10 cellular contexts compared by ENCODE assay signal in genomic region chr2:43758738-43759137, GRCh38. TPM values are rescaled to one million over a fixed set of nuclear protein-coding genes. Genes with fewer than 3 reads are reported as not detected.
DNase-seq lines count a peak whose midpoint lies in the region; ATAC-seq and TF ChIP-seq lines count a peak whose summit lies in the region.
"Had no signal": no experiment of that assay in that cellular context is flagged by ENCODE, and none has a peak within 500 bp of the region (broad histone marks: within the 10 kb centered on the region; RNA-seq: fewer than 3 reads in every experiment).

No MANE protein-coding gene starts in this region.

- no peak overlapping the region for H3K27ac Mint-ChIP-seq in T-helper 17 cell
- H3K27ac Mint-ChIP-seq: naive thymus-derived CD4-positive, alpha-beta T cell had no signal

- H3K27ac ChIP-seq in SJCRH30 = peak overlapping the region; percentile 3; the same call in 1 of the 2 replicates
- H3K27ac ChIP-seq in psoas muscle = no peak overlapping the region

- H3K4me3 ChIP-seq in SJCRH30 (no peak overlapping the region), fibroblast of the aortic adventitia (ENCODE audit: low read depth, low read length) (no peak overlapping the region), psoas muscle (no peak overlapping the region)

- ATAC-seq in psoas muscle (peak in 1 of 4 donors; percentile 27), GM18502 (IDR thresholded peaks at IDR 0.05; ENCODE audit: poor library complexity, unreplicated experiment) (no peak), T-helper 17 cell (no peak)
- ATAC-seq: naive thymus-derived CD4-positive, alpha-beta T cell had no signal

- H3K4me3 Mint-ChIP-seq in T-helper 17 cell = no peak overlapping the region
- H3K4me3 Mint-ChIP-seq: naive thymus-derived CD4-positive, alpha-beta T cell had no signal

- no peaks in the 10 kb centered on the region for H3K4me1 Mint-ChIP-seq in T-helper 17 cell
- H3K4me1 Mint-ChIP-seq: naive thymus-derived CD4-positive, alpha-beta T cell had no signal

- intact Hi-C loops in psoas muscle (cut with DNase I) = no loop called here

- H3K27me3 ChIP-seq in SJCRH30 (no peaks in the 10 kb centered on the region), psoas muscle (ENCODE audit: insufficient read depth in 3 of 3, low read length in 2 of 3) (no peaks in the 10 kb centered on the region)

- H3K4me1 ChIP-seq in SJCRH30 = peaks cover 8% of the 10 kb centered on the region
- H3K4me1 ChIP-seq in psoas muscle = no peaks in the 10 kb centered on the region

- H3K36me3 Mint-ChIP-seq in T-helper 17 cell (ENCODE audit: low read depth) = no peaks in the 10 kb centered on the region
- H3K36me3 Mint-ChIP-seq: naive thymus-derived CD4-positive, alpha-beta T cell had no signal

- no peaks in the 10 kb centered on the region for H3K36me3 ChIP-seq in SJCRH30
- no peaks in the 10 kb centered on the region for H3K36me3 ChIP-seq in psoas muscle (ENCODE audit: insufficient read depth in 1 of 2, low read depth in 1 of 2)

- TF ChIP-seq CTCF in fibroblast of the aortic adventitia (IDR thresholded peaks at IDR 0.05; ENCODE audit: insufficient read depth, low read length) = no peak
- no peak for TF ChIP-seq CTCF in psoas muscle (IDR thresholded peaks at IDR 0.05)

- H3K27me3 Mint-ChIP-seq in T-helper 17 cell = peaks cover 7% of the 10 kb centered on the region
- H3K27me3 Mint-ChIP-seq: naive thymus-derived CD4-positive, alpha-beta T cell had no signal

- whole genome bisulfite sequencing in psoas muscle, 3 donors = 26 to 36% (median 29%) methylated on average over 3 of the region's 3 CpGs

- H3K9me3 ChIP-seq in SJCRH30 (replicated peaks) = no peaks in the 10 kb centered on the region
- H3K9me3 ChIP-seq in psoas muscle = no peaks in the 10 kb centered on the region
- H3K9me3 ChIP-seq in T-helper 17 cell (ENCODE audit: control insufficient read depth, low read length, poor library complexity, severe bottlenecking) = no peaks in the 10 kb centered on the region

- DNase-seq in Daoy (ENCODE audit: low read depth) (peak; percentile 69), SJCRH30 (no peak), fibroblast of the aortic adventitia (ENCODE audit: low read depth) (peak; percentile 71), psoas muscle (peak; percentile 44 to 72), T-helper 17 cell (no peak), DMS53 treated with DMSO at 0.1 percent for 48 hours (lab: John Stamatoyannopoulos, UW; ENCODE audit: unreplicated experiment) (no peak)
- no peak for DNase-seq in stimulated activated CD4-positive, alpha-beta T cell treated with anti-CD3 and anti-CD28 coated beads, Interleukin-4, amount 100 ng/mL, for 4 hours
- DNase-seq: activated T-cell treated with anti-CD3 and anti-CD28 coated beads, Interleukin-2, amount 50 U/mL, for 48 hours; naive thymus-derived CD4-positive, alpha-beta T cell had no signal

RNA-seq across cellular contexts. Expression of gene DYNC2LI1, which starts 15.1 kb away (rescaled TPM):
- total RNA-seq in Daoy (2014; rRNA removed; shearing (Covaris generic)) = 24.7 and 31.7 TPM in 2 replicates
- total RNA-seq in SJCRH30 (2014; rRNA removed; shearing (Covaris generic)) = 13.9 and 14.8 TPM in 2 replicates
- total RNA-seq in fibroblast of the aortic adventitia (ENCODE audit: low replicate concordance) (27.4 and 44.0 TPM in 2 replicates), psoas muscle (10 to 100 TPM in 1 of 4 donors, 1 to 10 TPM in 3; 3.4 to 11.4 (median 7.9) TPM), T-helper 17 cell (1 to 10 TPM; 2.8 to 4.7 TPM)
- 10 to 100 TPM in 1 of 3 donors, 1 to 10 TPM in 2; 7.2 to 23.7 (median 8.9) TPM for polyA plus RNA-seq in psoas muscle

Comparison
In these comparisons a context has a peak if more than half of its experiments do, and no peak if none do; other contexts are left out.
1. DNase-seq: peak in Daoy (single experiment), fibroblast of the aortic adventitia (single experiment) and psoas muscle (2 of 2); none in SJCRH30 (0 of 2), stimulated activated CD4-positive, alpha-beta T cell treated with anti-CD3 and anti-CD28 coated beads, Interleukin-4, amount 100 ng/mL, for 4 hours (0 of 2), T-helper 17 cell (0 of 3) and DMS53 treated with DMSO at 0.1 percent for 48 hours (single experiment).